Comparison of ENCODE assay signal across 8 cellular contexts in genomic region chr5:128539038-128539429, GRCh38. TPM values are rescaled to one million over a fixed set of nuclear protein-coding genes. Genes with fewer than 3 reads are reported as not detected.
A peak's percentile ranks its signal among the peaks of the same experiment; 100 is the strongest.
DNase-seq lines count a peak whose midpoint lies in the region; ATAC-seq and TF ChIP-seq lines count a peak whose summit lies in the region.

No MANE protein-coding gene starts in this region.

- ATAC-seq in HG02970 (IDR thresholded peaks at IDR 0.05; ENCODE audit: low FRiP score, unreplicated experiment), result no peak

- H3K36me3 Mint-ChIP-seq in mesothelial cell of epicardium (no peaks in the 10 kb centered on the region), immature natural killer cell (no peaks in the 10 kb centered on the region)

- H3K9me3 ChIP-seq in vagina, result no peaks in the 10 kb centered on the region

- H3K4me1 Mint-ChIP-seq in mesothelial cell of epicardium (peaks cover 23% of the 10 kb centered on the region), immature natural killer cell (no peaks in the 10 kb centered on the region)

- intact Hi-C loops in vagina (cut with DNase I), result no loop called here

- no peak for TF ChIP-seq POLR2A in vagina (IDR thresholded peaks at IDR 0.05)

- DNase-seq in SKM-1 treated with dmso at 0.1 percent for 144 hours (lab: John Stamatoyannopoulos, UW; ENCODE audit: unreplicated experiment) (peak; percentile 20), SKM-1 (lab: John Stamatoyannopoulos, UW; ENCODE audit: unreplicated experiment) (no peak), epithelial cell of esophagus (ENCODE audit: low read depth) (peak; percentile 66), mesothelial cell of epicardium (ENCODE audit: low spot score in 2 of 2, unreplicated experiment in 2 of 2) (peak in 1 of 2 experiments; percentile 43), vagina (ENCODE audit: extremely low spot score in 2 of 2) (no peak), immature natural killer cell (no peak), NCI-H510A (lab: John Stamatoyannopoulos, UW) (no peak)

- H3K27ac Mint-ChIP-seq in mesothelial cell of epicardium, result peak overlapping the region; percentile 47
- no peak overlapping the region for H3K27ac Mint-ChIP-seq in immature natural killer cell

- H3K4me3 ChIP-seq in epithelial cell of esophagus (ENCODE audit: low read length) (peak overlapping the region; percentile 59), vagina (peak overlapping the region; percentile 53 to 60)

- H3K4me1 ChIP-seq in vagina, result peaks cover 21% of the 10 kb centered on the region

- H3K4me3 Mint-ChIP-seq in mesothelial cell of epicardium, result peak overlapping the region; percentile 86
- H3K4me3 Mint-ChIP-seq in immature natural killer cell, result no peak overlapping the region

- H3K27ac ChIP-seq in vagina, result peak overlapping the region; percentile 68

- TF ChIP-seq CTCF in epithelial cell of esophagus (IDR thresholded peaks at IDR 0.05; ENCODE audit: insufficient read depth, low read depth, low read length, missing control alignments) (no peak), mesothelial cell of epicardium (IDR thresholded peaks at IDR 0.05; ENCODE audit: unreplicated experiment) (no peak), vagina (IDR thresholded peaks at IDR 0.05) (no peak)

- H3K36me3 ChIP-seq in vagina, result no peaks in the 10 kb centered on the region

- H3K27me3 Mint-ChIP-seq in mesothelial cell of epicardium (ENCODE audit: low read depth) (peaks cover 10% of the 10 kb centered on the region), immature natural killer cell (ENCODE audit: low read depth in 3 of 3) (peaks cover 2 to 10% (median 5%) of the 10 kb centered on the region in 3 donors)

- H3K27me3 ChIP-seq in vagina, result no peaks in the 10 kb centered on the region

- H3K9me3 Mint-ChIP-seq in mesothelial cell of epicardium (peaks cover 9% of the 10 kb centered on the region), immature natural killer cell (peaks cover 3 to 34% (median 14%) of the 10 kb centered on the region in 6 donors)

RNA-seq across cellular contexts. Expression of gene FBN2, which starts 1.0 kb away (rescaled TPM):
- 238 to 252 TPM (median 244 TPM) in 3 replicates for total RNA-seq in mesothelial cell of epicardium
- total RNA-seq in vagina, result 0.49 TPM
- polyA plus RNA-seq in immature natural killer cell, result not detected

Comparison
In these comparisons a context has a peak if more than half of its experiments do, and no peak if none do; other contexts are left out.
1. DNase-seq: peak in SKM-1 treated with dmso at 0.1 percent for 144 hours (single experiment) and epithelial cell of esophagus (single experiment); none in SKM-1 (single experiment), vagina (0 of 2), immature natural killer cell (0 of 3) and NCI-H510A (single experiment).
2. RNA of gene FBN2, which starts 1.0 kb away (total RNA-seq): 238 to 252 TPM in mesothelial cell of epicardium; 0.49 TPM in vagina (single experiment); every median in the first group is over 100 times any median in the second.